8 cellular contexts compared by ENCODE assay signal in genomic region chr19:11506101-11506555, GRCh38. TPM values are rescaled to one million over a fixed set of nuclear protein-coding genes. Genes with fewer than 3 reads are reported as not detected.
DNase-seq lines count a peak whose midpoint lies in the region; ATAC-seq, FAIRE-seq and TF ChIP-seq lines count a peak whose summit lies in the region.

No MANE protein-coding gene starts in this region.

- peaks cover 2% of the 10 kb centered on the region in 2 experiments; a peak in 2 of 5 replicates for H3K36me3 ChIP-seq in HepG2 (replicated peaks in 1 of 2; ENCODE audit: control insufficient read depth in 1 of 2, insufficient read depth in 2 of 2, low read length in 2 of 2)
- peaks cover 0 to 2% (median 0%) of the 10 kb centered on the region in 4 donors for H3K36me3 ChIP-seq in transverse colon

- 86% methylated on average over 7 of the region's 20 CpGs for WGBS in HepG2 (ENCODE audit: low lambda C conversion rate)
- WGBS in transverse colon (ENCODE audit: low coverage in 1 of 2), 2 donors: 39% methylated on average over 17 of the region's 20 CpGs; no CpG with 5 or more reads in 1 of the 2 donors

- POLR2A ChIA-PET in HepG2 (lab: Yijun Ruan, JAX): interaction anchor here (0.7 kb wide), 1 partner anchor 80 kb away, joined by 4 read pairs; no protein-coding TSS in a partner anchor

- H3K4me1 ChIP-seq in HepG2 (ENCODE audit: insufficient read depth, low read length) (peaks cover 18% of the 10 kb centered on the region), transverse colon (peaks cover 0 to 15% (median 10%) of the 10 kb centered on the region in 4 donors)

- H3K9me3 ChIP-seq in HepG2 (ENCODE audit: low read length): no peaks in the 10 kb centered on the region
- no peaks in the 10 kb centered on the region for H3K9me3 ChIP-seq in transverse colon

- peak; percentile 21 to 64 for DNase-seq in AML-193 (lab: John Stamatoyannopoulos, UW)
- DNase-seq in astrocyte of the cerebellum (ENCODE audit: low read depth): no peak
- DNase-seq in HepG2 (ENCODE audit: low spot score): no peak
- no peak for DNase-seq in transverse colon
- no peak for DNase-seq in NCI-H82 treated with DMSO at 0.1 percent for 48 hours (lab: John Stamatoyannopoulos, UW; ENCODE audit: unreplicated experiment)
- no peak for DNase-seq in SKM-1 (lab: John Stamatoyannopoulos, UW; ENCODE audit: unreplicated experiment)

- no peaks in the 10 kb centered on the region for H3K27me3 ChIP-seq in HepG2 (ENCODE audit: control insufficient read depth in 1 of 2, insufficient read depth in 2 of 2, low read length in 2 of 2)
- H3K27me3 ChIP-seq in transverse colon: no peaks in the 10 kb centered on the region

- intact Hi-C loops in HepG2 (cut with micrococcal nuclease; ENCODE audit: unreplicated experiment) (no loop called here), transverse colon (cut with DNase I; ENCODE audit: low total_unique reads) (no loop called here)

- H3K79me2 ChIP-seq in HepG2 (ENCODE audit: insufficient read depth, low read length): peaks cover 6% of the 10 kb centered on the region

- TF ChIP-seq CTCF in astrocyte of the cerebellum (IDR thresholded peaks at IDR 0.05; ENCODE audit: low read depth, low read length, missing control alignments) (no peak), HepG2 (CRISPR knock-in tag; IDR thresholded peaks at IDR 0.05) (no peak), transverse colon (IDR thresholded peaks at IDR 0.05) (no peak)

- TF ChIP-seq RAD21 in HepG2 (CRISPR knock-in tag; IDR thresholded peaks at IDR 0.05): no peak

- CTCF ChIA-PET in HepG2 (lab: Yijun Ruan, JAX; ENCODE audit: low intra/inter-chr PET ratio, low total read pairs): no interaction called here

- peak; percentile 13 for ATAC-seq in GM19467 (IDR thresholded peaks at IDR 0.05; ENCODE audit: unreplicated experiment)
- ATAC-seq in HG03469 (IDR thresholded peaks at IDR 0.05; ENCODE audit: unreplicated experiment): peak; percentile 31
- peak; percentile 16 for ATAC-seq in HepG2

- in situ Hi-C loops in astrocyte of the cerebellum (cut with HindIII; ENCODE audit: low sequenced_read_pairs) (no loop called here), HepG2 (cut with HindIII; ENCODE audit: extremely low pct_ligation_motif_present, low pct_unique_long_range_greater_than_20kb) (no loop called here), transverse colon (cut with MboI; ENCODE audit: low pct_ligation_motif_present in 1 of 4, low pct_unique_long_range_greater_than_20kb in 1 of 4, low sequenced_read_pairs in 3 of 4) (no loop called here)

- H3K27ac ChIP-seq in HepG2 (ENCODE audit: extremely low read length, insufficient read depth, low read length) (peak overlapping the region; percentile 77), transverse colon (peak overlapping the region; percentile 96 to 99 (median 98))

- peak overlapping the region; percentile 80 for H3K9ac ChIP-seq in HepG2 (ENCODE audit: insufficient read depth, low read depth, low read length)

- peak overlapping the region; percentile 84 for H3K4me2 ChIP-seq in HepG2 (ENCODE audit: low read depth, low read length)

- BruUV-seq in HepG2 (replicated peaks; lab: Mats Ljungman, UMichigan): TSS peak; percentile 81

- TF ChIP-seq EP300 in HepG2 (IDR thresholded peaks at IDR 0.05; ENCODE audit: low read depth in 2 of 2, low read length in 2 of 2) (no peak), HepG2 (CRISPR knock-in tag; IDR thresholded peaks at IDR 0.05; ENCODE audit: borderline replicate concordance) (no peak), transverse colon (IDR thresholded peaks at IDR 0.05; ENCODE audit: low read depth) (no peak)

- no peak overlapping the region for H2AFZ ChIP-seq in HepG2 (ENCODE audit: low read length)

- peak overlapping the region; percentile 68 for H3K4me3 ChIP-seq in astrocyte of the cerebellum (ENCODE audit: low read depth, low read length)
- peak overlapping the region; percentile 77 to 84 (median 81); a peak in 5 of 6 replicates for H3K4me3 ChIP-seq in HepG2 (replicated peaks in 1 of 3; ENCODE audit: insufficient read depth in 1 of 3, low read depth in 2 of 3, low read length in 3 of 3)
- peak overlapping the region; percentile 12 to 98 (median 96) for H3K4me3 ChIP-seq in transverse colon

- H4K20me1 ChIP-seq in HepG2 (ENCODE audit: insufficient read depth, low read length): no peaks in the 10 kb centered on the region; the same call in 1 of the 2 replicates

- TF ChIP-seq POLR2A in HepG2 (IDR thresholded peaks at IDR 0.05; ENCODE audit: insufficient read depth in 1 of 2, low read depth in 2 of 2, low read length in 2 of 2): no peak
- no peak for TF ChIP-seq POLR2A in transverse colon (IDR thresholded peaks at IDR 0.05)

- no peak for FAIRE-seq in HepG2 (lab: Jason Lieb, UNC)

RNA-seq across cellular contexts. Expression of gene ZNF653, which starts 0.5 kb away (rescaled TPM):
- total RNA-seq in HepG2 (2016; rRNA removed; fragmentation: Illumina TruSeq; extraction: Trizol) (1.2 and 4.7 TPM in 2 replicates), transverse colon (10 to 100 TPM; 10.6 to 44.9 (median 17.4) TPM)
- total RNA-seq in HepG2 (2016; cell fraction: cytosol; rRNA removed; fragmentation: Illumina TruSeq; extraction: Trizol; ENCODE audit: low read depth): 1.0 and 1.5 TPM in 2 replicates
- 1.2 and 3.2 TPM in 2 replicates for total RNA-seq in HepG2 (2016; cell fraction: insoluble cytoplasmic fraction; rRNA removed; fragmentation: Illumina TruSeq; extraction: Trizol)
- total RNA-seq in HepG2 (2016; cell fraction: membrane; rRNA removed; fragmentation: Illumina TruSeq; extraction: Trizol): 1.8 and 2.2 TPM in 2 replicates
- 2.9 and 3.8 TPM in 2 replicates for total RNA-seq in HepG2 (2016; cell fraction: nucleus; rRNA removed; fragmentation: Illumina TruSeq; extraction: Trizol)
- polyA plus RNA-seq in HepG2 (2011; rRNA removed): 6.6 and 7.1 TPM in 2 replicates
- polyA plus RNA-seq in HepG2 (2011; cell fraction: cytosol; rRNA removed): 7.1 and 10.4 TPM in 2 replicates
- 18.3 and 30.3 TPM in 2 replicates for polyA plus RNA-seq in HepG2 (2011; cell fraction: nucleus; rRNA removed)
- 3.6 and 4.5 TPM in 2 replicates for polyA plus RNA-seq in HepG2 (2012)
- polyA plus RNA-seq in HepG2 (2016; cell fraction: cytosol; fragmentation: Illumina TruSeq; extraction: Trizol; ENCODE audit: low read depth): 0.57 and 1.6 TPM in 2 replicates
- polyA plus RNA-seq in HepG2 (2016; cell fraction: insoluble cytoplasmic fraction; fragmentation: Illumina TruSeq; extraction: Trizol; ENCODE audit: low read depth): 1.9 and 2.7 TPM in 2 replicates
- polyA plus RNA-seq in HepG2 (2016; cell fraction: membrane; fragmentation: Illumina TruSeq; extraction: Trizol; ENCODE audit: low read depth): 1.3 and 1.8 TPM in 2 replicates
- 5.8 and 5.9 TPM in 2 replicates for polyA plus RNA-seq in HepG2 (2016; cell fraction: nucleus; fragmentation: Illumina TruSeq; extraction: Trizol; ENCODE audit: insufficient read depth, low read depth)
- 5.9 and 8.5 TPM in 2 replicates for polyA minus RNA-seq in HepG2 (2011; rRNA and poly(A)+ RNA removed; ENCODE audit: low replicate concordance)
- polyA minus RNA-seq in HepG2 (2011; cell fraction: cytosol; rRNA and poly(A)+ RNA removed): 2.1 and 3.0 TPM in 2 replicates
- 11.2 and 12.4 TPM in 2 replicates for polyA minus RNA-seq in HepG2 (2011; cell fraction: nucleus; rRNA and poly(A)+ RNA removed)

RNA-seq across cellular contexts. Expression of gene ECSIT, which starts 22.8 kb away (rescaled TPM):
- 32.2 and 36.4 TPM in 2 replicates for total RNA-seq in HepG2 (2016; rRNA removed; fragmentation: Illumina TruSeq; extraction: Trizol)
- total RNA-seq in HepG2 (2016; cell fraction: cytosol; rRNA removed; fragmentation: Illumina TruSeq; extraction: Trizol; ENCODE audit: low read depth): 34.9 and 42.8 TPM in 2 replicates
- total RNA-seq in HepG2 (2016; cell fraction: insoluble cytoplasmic fraction; rRNA removed; fragmentation: Illumina TruSeq; extraction: Trizol): 29.2 and 39.1 TPM in 2 replicates
- total RNA-seq in HepG2 (2016; cell fraction: membrane; rRNA removed; fragmentation: Illumina TruSeq; extraction: Trizol): 47.6 and 47.9 TPM in 2 replicates
- total RNA-seq in HepG2 (2016; cell fraction: nucleus; rRNA removed; fragmentation: Illumina TruSeq; extraction: Trizol): 18.6 and 23.5 TPM in 2 replicates
- polyA plus RNA-seq in HepG2 (2011; rRNA removed): 55.4 and 62.3 TPM in 2 replicates
- 50.1 and 76.7 TPM in 2 replicates for polyA plus RNA-seq in HepG2 (2011; cell fraction: cytosol; rRNA removed)
- polyA plus RNA-seq in HepG2 (2011; cell fraction: nucleus; rRNA removed): 54.8 and 72.2 TPM in 2 replicates
- polyA plus RNA-seq in HepG2 (2012): 23.3 and 36.3 TPM in 2 replicates
- polyA plus RNA-seq in HepG2 (2016; cell fraction: cytosol; fragmentation: Illumina TruSeq; extraction: Trizol; ENCODE audit: low read depth): 31.3 and 34.7 TPM in 2 replicates
- 32.2 and 38.2 TPM in 2 replicates for polyA plus RNA-seq in HepG2 (2016; cell fraction: insoluble cytoplasmic fraction; fragmentation: Illumina TruSeq; extraction: Trizol; ENCODE audit: low read depth)
- 46.4 and 49.9 TPM in 2 replicates for polyA plus RNA-seq in HepG2 (2016; cell fraction: membrane; fragmentation: Illumina TruSeq; extraction: Trizol; ENCODE audit: low read depth)
- polyA plus RNA-seq in HepG2 (2016; cell fraction: nucleus; fragmentation: Illumina TruSeq; extraction: Trizol; ENCODE audit: insufficient read depth, low read depth): 50.2 and 54.3 TPM in 2 replicates
- polyA minus RNA-seq in HepG2 (2011; rRNA and poly(A)+ RNA removed; ENCODE audit: low replicate concordance): 105 and 125 TPM in 2 replicates
- 32.7 and 34.2 TPM in 2 replicates for polyA minus RNA-seq in HepG2 (2011; cell fraction: cytosol; rRNA and poly(A)+ RNA removed)
- 9.3 and 10.2 TPM in 2 replicates for polyA minus RNA-seq in HepG2 (2011; cell fraction: nucleus; rRNA and poly(A)+ RNA removed)
- total RNA-seq in transverse colon: 10 to 100 TPM; 20.9 to 63.4 (median 39.1) TPM

RNA-seq across cellular contexts. Expression of gene ELAVL3, which starts 25.3 kb away (rescaled TPM):
- total RNA-seq in HepG2 (2016; rRNA removed; fragmentation: Illumina TruSeq; extraction: Trizol) (not detected in 2 replicates), transverse colon (1 to 10 TPM in 2 of 4 donors, under 1 TPM in 1, not detected in 1; 0.27 to 3.2 (median 1.3) TPM)
- not detected in 2 replicates for total RNA-seq in HepG2 (2016; cell fraction: cytosol; rRNA removed; fragmentation: Illumina TruSeq; extraction: Trizol; ENCODE audit: low read depth)
- total RNA-seq in HepG2 (2016; cell fraction: insoluble cytoplasmic fraction; rRNA removed; fragmentation: Illumina TruSeq; extraction: Trizol): not detected in 2 replicates
- not detected in 2 replicates for total RNA-seq in HepG2 (2016; cell fraction: membrane; rRNA removed; fragmentation: Illumina TruSeq; extraction: Trizol)
- total RNA-seq in HepG2 (2016; cell fraction: nucleus; rRNA removed; fragmentation: Illumina TruSeq; extraction: Trizol): not detected in 2 replicates
- 0.03 TPM in 2 replicates for polyA plus RNA-seq in HepG2 (2011; rRNA removed)
- polyA plus RNA-seq in HepG2 (2011; cell fraction: cytosol; rRNA removed): not detected in 2 replicates
- 0.12 and 0.16 TPM in 2 replicates for polyA plus RNA-seq in HepG2 (2011; cell fraction: nucleus; rRNA removed)
- polyA plus RNA-seq in HepG2 (2012): 0.03 TPM in 2 replicates
- polyA plus RNA-seq in HepG2 (2016; cell fraction: cytosol; fragmentation: Illumina TruSeq; extraction: Trizol; ENCODE audit: low read depth): 0.02 TPM in 1 of 2 replicates, not detected in the other
- polyA plus RNA-seq in HepG2 (2016; cell fraction: insoluble cytoplasmic fraction; fragmentation: Illumina TruSeq; extraction: Trizol; ENCODE audit: low read depth): not detected in 2 replicates
- polyA plus RNA-seq in HepG2 (2016; cell fraction: membrane; fragmentation: Illumina TruSeq; extraction: Trizol; ENCODE audit: low read depth): not detected in 2 replicates
- not detected in 2 replicates for polyA plus RNA-seq in HepG2 (2016; cell fraction: nucleus; fragmentation: Illumina TruSeq; extraction: Trizol; ENCODE audit: insufficient read depth, low read depth)
- not detected in 2 replicates for polyA minus RNA-seq in HepG2 (2011; rRNA and poly(A)+ RNA removed; ENCODE audit: low replicate concordance)
- polyA minus RNA-seq in HepG2 (2011; cell fraction: cytosol; rRNA and poly(A)+ RNA removed): not detected in 2 replicates
- polyA minus RNA-seq in HepG2 (2011; cell fraction: nucleus; rRNA and poly(A)+ RNA removed): not detected in 2 replicates

RNA-seq across cellular contexts. Expression of gene CNN1, which starts 32.5 kb away (rescaled TPM):
- 0.55 and 1.1 TPM in 2 replicates for total RNA-seq in HepG2 (2016; rRNA removed; fragmentation: Illumina TruSeq; extraction: Trizol)
- 1.2 and 1.6 TPM in 2 replicates for total RNA-seq in HepG2 (2016; cell fraction: cytosol; rRNA removed; fragmentation: Illumina TruSeq; extraction: Trizol; ENCODE audit: low read depth)
- total RNA-seq in HepG2 (2016; cell fraction: insoluble cytoplasmic fraction; rRNA removed; fragmentation: Illumina TruSeq; extraction: Trizol): 0.58 and 0.74 TPM in 2 replicates
- 0.99 and 1.0 TPM in 2 replicates for total RNA-seq in HepG2 (2016; cell fraction: membrane; rRNA removed; fragmentation: Illumina TruSeq; extraction: Trizol)
- total RNA-seq in HepG2 (2016; cell fraction: nucleus; rRNA removed; fragmentation: Illumina TruSeq; extraction: Trizol): 0.43 TPM in 1 of 2 replicates, not detected in the other
- polyA plus RNA-seq in HepG2 (2011; rRNA removed): 0.39 and 0.70 TPM in 2 replicates
- 0.28 and 0.50 TPM in 2 replicates for polyA plus RNA-seq in HepG2 (2011; cell fraction: cytosol; rRNA removed)
- polyA plus RNA-seq in HepG2 (2011; cell fraction: nucleus; rRNA removed): 0.33 and 0.40 TPM in 2 replicates
- 0.40 and 0.45 TPM in 2 replicates for polyA plus RNA-seq in HepG2 (2012)
- polyA plus RNA-seq in HepG2 (2016; cell fraction: cytosol; fragmentation: Illumina TruSeq; extraction: Trizol; ENCODE audit: low read depth): 1.5 TPM in 2 replicates
- 1.2 TPM in 2 replicates for polyA plus RNA-seq in HepG2 (2016; cell fraction: insoluble cytoplasmic fraction; fragmentation: Illumina TruSeq; extraction: Trizol; ENCODE audit: low read depth)
- polyA plus RNA-seq in HepG2 (2016; cell fraction: membrane; fragmentation: Illumina TruSeq; extraction: Trizol; ENCODE audit: low read depth): 1.2 and 1.4 TPM in 2 replicates
- 0.37 and 0.87 TPM in 2 replicates for polyA plus RNA-seq in HepG2 (2016; cell fraction: nucleus; fragmentation: Illumina TruSeq; extraction: Trizol; ENCODE audit: insufficient read depth, low read depth)
- polyA minus RNA-seq in HepG2 (2011; rRNA and poly(A)+ RNA removed; ENCODE audit: low replicate concordance): 1.6 TPM in 1 of 2 replicates, not detected in the other
- polyA minus RNA-seq in HepG2 (2011; cell fraction: cytosol; rRNA and poly(A)+ RNA removed): not detected in 2 replicates
- not detected in 2 replicates for polyA minus RNA-seq in HepG2 (2011; cell fraction: nucleus; rRNA and poly(A)+ RNA removed)
- total RNA-seq in transverse colon: 1,000 to 10,000 TPM in 1 of 4 donors, 100 to 1,000 TPM in 3; 198 to 1,121 (median 486) TPM

RNA-seq across cellular contexts. Expression of gene ELOF1, which starts 52.9 kb away (rescaled TPM):
- 43.2 and 47.2 TPM in 2 replicates for total RNA-seq in HepG2 (2016; rRNA removed; fragmentation: Illumina TruSeq; extraction: Trizol)
- total RNA-seq in HepG2 (2016; cell fraction: cytosol; rRNA removed; fragmentation: Illumina TruSeq; extraction: Trizol; ENCODE audit: low read depth): 22.1 and 24.0 TPM in 2 replicates
- total RNA-seq in HepG2 (2016; cell fraction: insoluble cytoplasmic fraction; rRNA removed; fragmentation: Illumina TruSeq; extraction: Trizol): 43.9 and 45.2 TPM in 2 replicates
- total RNA-seq in HepG2 (2016; cell fraction: membrane; rRNA removed; fragmentation: Illumina TruSeq; extraction: Trizol): 43.6 and 46.0 TPM in 2 replicates
- total RNA-seq in HepG2 (2016; cell fraction: nucleus; rRNA removed; fragmentation: Illumina TruSeq; extraction: Trizol): 13.8 and 15.5 TPM in 2 replicates
- polyA plus RNA-seq in HepG2 (2011; rRNA removed): 14.5 TPM in 2 replicates
- polyA plus RNA-seq in HepG2 (2011; cell fraction: cytosol; rRNA removed): 18.3 and 25.5 TPM in 2 replicates
- 37.4 and 37.6 TPM in 2 replicates for polyA plus RNA-seq in HepG2 (2011; cell fraction: nucleus; rRNA removed)
- 24.5 and 41.2 TPM in 2 replicates for polyA plus RNA-seq in HepG2 (2012)
- polyA plus RNA-seq in HepG2 (2016; cell fraction: cytosol; fragmentation: Illumina TruSeq; extraction: Trizol; ENCODE audit: low read depth): 29.9 and 33.8 TPM in 2 replicates
- 75.7 and 79.7 TPM in 2 replicates for polyA plus RNA-seq in HepG2 (2016; cell fraction: insoluble cytoplasmic fraction; fragmentation: Illumina TruSeq; extraction: Trizol; ENCODE audit: low read depth)
- 64.0 and 65.9 TPM in 2 replicates for polyA plus RNA-seq in HepG2 (2016; cell fraction: membrane; fragmentation: Illumina TruSeq; extraction: Trizol; ENCODE audit: low read depth)
- polyA plus RNA-seq in HepG2 (2016; cell fraction: nucleus; fragmentation: Illumina TruSeq; extraction: Trizol; ENCODE audit: insufficient read depth, low read depth): 40.0 and 46.3 TPM in 2 replicates
- polyA minus RNA-seq in HepG2 (2011; rRNA and poly(A)+ RNA removed; ENCODE audit: low replicate concordance): 15.4 and 55.8 TPM in 2 replicates
- 7.6 and 7.7 TPM in 2 replicates for polyA minus RNA-seq in HepG2 (2011; cell fraction: cytosol; rRNA and poly(A)+ RNA removed)
- polyA minus RNA-seq in HepG2 (2011; cell fraction: nucleus; rRNA and poly(A)+ RNA removed): 9.4 and 10.4 TPM in 2 replicates
- total RNA-seq in transverse colon: 10 to 100 TPM; 14.7 to 45.7 (median 37.2) TPM

Comparison
In these comparisons a context has a peak if more than half of its experiments do, and no peak if none do; other contexts are left out.
1. DNase-seq: peak in AML-193 (2 of 2); none in astrocyte of the cerebellum (single experiment), HepG2 (single experiment), transverse colon (single experiment), NCI-H82 treated with DMSO at 0.1 percent for 48 hours (single experiment) and SKM-1 (single experiment).
2. Peak in every context shown above with its lines, with median percentiles within 50 percentile points of each other: ATAC-seq and H3K4me3 ChIP-seq.